ENCODE assay signal across 8 cellular contexts in the genomic region with DNA sequence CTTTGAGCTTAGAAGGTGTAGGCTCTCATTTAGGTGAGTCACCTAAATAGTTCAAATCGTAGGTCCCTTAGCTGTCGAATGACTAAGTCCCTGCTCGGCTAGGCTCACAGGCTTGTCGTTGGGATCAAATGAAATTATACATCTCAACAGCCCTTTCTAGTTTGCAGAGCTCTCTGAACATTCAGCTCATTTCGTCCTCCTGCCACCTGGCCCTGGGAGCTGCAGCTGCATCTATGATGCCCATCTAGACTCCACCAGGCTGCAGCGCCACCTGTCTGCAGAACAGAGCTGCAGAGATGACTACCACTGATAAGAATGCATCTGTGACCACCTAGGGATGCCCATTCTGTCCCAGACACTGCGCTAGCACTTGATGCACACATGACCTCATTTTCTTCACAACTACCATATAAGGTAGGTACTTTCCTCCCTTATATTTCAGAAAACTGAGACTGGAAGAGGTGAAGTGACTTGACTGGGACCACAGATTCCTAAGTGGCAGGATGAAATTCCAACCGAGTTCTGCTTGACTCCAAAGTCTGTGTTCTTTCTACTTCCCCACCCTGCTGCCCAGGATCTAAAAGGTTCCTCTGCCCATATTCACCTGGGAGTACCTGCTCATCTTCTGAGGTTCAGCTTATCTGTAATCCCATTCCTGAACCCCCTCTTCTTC.
DNase-seq lines count a peak whose midpoint lies in the region; ATAC-seq, FAIRE-seq and TF ChIP-seq lines count a peak whose summit lies in the region.

No MANE protein-coding gene starts in this region.

- TF ChIP-seq RAD21 in Ishikawa (IDR thresholded peaks at IDR 0.05; ENCODE audit: low read depth) = peak; percentile 66

- peak; percentile 95 for FAIRE-seq in astrocyte (lab: Jason Lieb, UNC)

- H3K27ac ChIP-seq in OCI-LY3 (ENCODE audit: low read length) (no peak overlapping the region), astrocyte (ENCODE audit: low read depth, low read length) (peak overlapping the region; percentile 76)

- no peaks in the 10 kb centered on the region for H3K79me2 ChIP-seq in OCI-LY3 (ENCODE audit: low read length)
- no peaks in the 10 kb centered on the region for H3K79me2 ChIP-seq in astrocyte (ENCODE audit: insufficient read depth, low read length)

- no peak for TF ChIP-seq EP300 in Ishikawa (IDR thresholded peaks at IDR 0.05; ENCODE audit: borderline replicate concordance)

- ATAC-seq in GM18498 (IDR thresholded peaks at IDR 0.05; ENCODE audit: unreplicated experiment) (peak; percentile 67), GM19467 (IDR thresholded peaks at IDR 0.05; ENCODE audit: unreplicated experiment) (no peak)

- H4K20me1 ChIP-seq in OCI-LY3 (ENCODE audit: insufficient read depth, low read length) = no peaks in the 10 kb centered on the region; the same call in 1 of the 2 replicates
- H4K20me1 ChIP-seq in astrocyte (ENCODE audit: insufficient read depth, low read length) = no peaks in the 10 kb centered on the region

- H2AFZ ChIP-seq in OCI-LY3 (ENCODE audit: low read depth, low read length) (no peak overlapping the region), astrocyte (ENCODE audit: low read depth, low read length) (peak overlapping the region; percentile 29)

- H3K9ac ChIP-seq in OCI-LY3 (ENCODE audit: low read length) (no peak overlapping the region), astrocyte (ENCODE audit: low read length) (peak overlapping the region; percentile 44)

- H3K9me3 ChIP-seq in OCI-LY3 (ENCODE audit: insufficient read depth, low read length) (no peaks in the 10 kb centered on the region), astrocyte (ENCODE audit: insufficient read depth, low read depth, low read length) (no peaks in the 10 kb centered on the region)

- H3K4me1 ChIP-seq in OCI-LY3 (ENCODE audit: low read length) (no peaks in the 10 kb centered on the region), astrocyte (ENCODE audit: insufficient read depth, low read length) (peaks cover 19% of the 10 kb centered on the region)

- peak; percentile 97 for TF ChIP-seq CTCF in OCI-LY3 (IDR thresholded peaks at IDR 0.05; ENCODE audit: low read depth, low read length)
- peak; percentile 89 for TF ChIP-seq CTCF in astrocyte (IDR thresholded peaks at IDR 0.05; ENCODE audit: insufficient read depth, low read depth, low read length)

- H3K4me1 Mint-ChIP-seq in astrocyte (ENCODE audit: low read depth, unreplicated experiment) = peaks cover 12% of the 10 kb centered on the region

- H3K4me2 ChIP-seq in OCI-LY3 (ENCODE audit: low read length) (no peak overlapping the region), astrocyte (ENCODE audit: low read length) (peak overlapping the region; percentile 61)

- H3K27me3 Mint-ChIP-seq in astrocyte (ENCODE audit: low read depth, unreplicated experiment) = peaks cover 2% of the 10 kb centered on the region

- DNase-seq in AG08395 (ENCODE audit: low spot score) (peak; percentile 75), astrocyte (ENCODE audit: low read depth) (peak; percentile 84), kidney glomerular epithelial cell (lab: John Stamatoyannopoulos, UW) (peak; percentile 74)
- DNase-seq in stimulated activated CD8-positive, alpha-beta memory T cell treated with anti-CD3 and anti-CD28 coated beads, Interleukin-4, amount 100 ng/mL, for 24 hours (ENCODE audit: low read depth) = peak; percentile 11

- H3K27me3 ChIP-seq in OCI-LY3 (ENCODE audit: low read depth, low read length) = no peaks in the 10 kb centered on the region
- H3K27me3 ChIP-seq in astrocyte (ENCODE audit: insufficient read depth, low read length) = no peaks in the 10 kb centered on the region

- no peak overlapping the region for H3K4me3 Mint-ChIP-seq in astrocyte (ENCODE audit: unreplicated experiment)

- no peaks in the 10 kb centered on the region for H3K9me3 Mint-ChIP-seq in astrocyte (ENCODE audit: unreplicated experiment)

- H3K36me3 ChIP-seq in OCI-LY3 (replicated peaks; ENCODE audit: low read depth, low read length) (no peaks in the 10 kb centered on the region), astrocyte (ENCODE audit: insufficient read depth, low read length) (no peaks in the 10 kb centered on the region)

- peak overlapping the region; percentile 77 for H3K27ac Mint-ChIP-seq in astrocyte (ENCODE audit: unreplicated experiment)

- no peaks in the 10 kb centered on the region for H3K36me3 Mint-ChIP-seq in astrocyte (ENCODE audit: low read depth, unreplicated experiment)

- H3K4me3 ChIP-seq in OCI-LY3 (ENCODE audit: low read length) (no peak overlapping the region), astrocyte (ENCODE audit: insufficient read depth, low read depth, low read length) (peak overlapping the region; percentile 35)

TF ChIP-seq in Ishikawa, 13 proteins besides CTCF, POLR2A, EP300 and RAD21:
- no peak for TF ChIP-seq ZBTB7A (IDR thresholded peaks at IDR 0.05; ENCODE audit: low read depth)
- no peak for TF ChIP-seq REST (IDR thresholded peaks at IDR 0.05; ENCODE audit: low read depth)
- TF ChIP-seq CEBPB (IDR thresholded peaks at IDR 0.05) = no peak
- no peak for TF ChIP-seq CREB1 (IDR thresholded peaks at IDR 0.05; ENCODE audit: low read depth)
- TF ChIP-seq, protein P1, sequence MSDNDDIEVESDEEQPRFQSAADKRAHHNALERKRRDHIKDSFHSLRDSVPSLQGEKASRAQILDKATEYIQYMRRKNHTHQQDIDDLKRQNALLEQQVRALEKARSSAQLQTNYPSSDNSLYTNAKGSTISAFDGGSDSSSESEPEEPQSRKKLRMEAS (IDR thresholded peaks at IDR 0.05) = no peak
- no peak for TF ChIP-seq EGR1 (IDR thresholded peaks at IDR 0.05)
- no peak for TF ChIP-seq TCF12 (IDR thresholded peaks at IDR 0.05; ENCODE audit: low read depth)
- TF ChIP-seq YY1 (IDR thresholded peaks at IDR 0.05; ENCODE audit: low read depth) = no peak
- TF ChIP-seq TEAD4 (IDR thresholded peaks at IDR 0.05) = peak; percentile 60

Comparison
In these comparisons a context has a peak if more than half of its experiments do, and no peak if none do; other contexts are left out.
1. DNase-seq: peak in every context shown above with its lines; median percentile 84 in astrocyte; 75 in AG08395; 74 in kidney glomerular epithelial cell; 11 in stimulated activated CD8-positive, alpha-beta memory T cell treated with anti-CD3 and anti-CD28 coated beads, Interleukin-4, amount 100 ng/mL, for 24 hours.